In genomic region chr16:67872631-67873434, GRCh38 we compare ENCODE assay signal across 1 cellular context.
TF ChIP-seq lines count a peak whose summit lies in the region.

TSS of gene EDC4 (plus strand) at chr16:67873052. CDS start at chr16:67873262, 210 bp downstream.

TF ChIP-seq in HepG2, 621 proteins besides CTCF, POLR2A, EP300 and RAD21 (continued from another document and continues in another):
- TF ChIP-seq SKIL (CRISPR knock-in tag; IDR thresholded peaks at IDR 0.05; ENCODE audit: borderline replicate concordance): peak; percentile 77; the same call in 1 of the 2 replicates
- TF ChIP-seq ESRRA (CRISPR knock-in tag; IDR thresholded peaks at IDR 0.05; ENCODE audit: low read depth): no peak
- peak; percentile 89 for TF ChIP-seq BORCS8-MEF2B (CRISPR knock-in tag; IDR thresholded peaks at IDR 0.05)
- TF ChIP-seq CSRNP1 (CRISPR knock-in tag; IDR thresholded peaks at IDR 0.05): peak; percentile 96
- no peak for TF ChIP-seq MLXIP (CRISPR knock-in tag; IDR thresholded peaks at IDR 0.05; ENCODE audit: borderline replicate concordance)
- TF ChIP-seq IRF9 (CRISPR knock-in tag; IDR thresholded peaks at IDR 0.05; ENCODE audit: borderline replicate concordance): peak; percentile 94
- TF ChIP-seq ZBTB33 (CRISPR knock-in tag; IDR thresholded peaks at IDR 0.05): peak; percentile 64; the same call in 1 of the 2 replicates
- peak; percentile 98 for TF ChIP-seq CBFB (CRISPR knock-in tag; IDR thresholded peaks at IDR 0.05)
- TF ChIP-seq JUNB (CRISPR knock-in tag; IDR thresholded peaks at IDR 0.05; ENCODE audit: borderline replicate concordance): peak; percentile 70; the same call in 1 of the 2 replicates
- TF ChIP-seq PAWR (CRISPR knock-in tag; IDR thresholded peaks at IDR 0.05; ENCODE audit: borderline replicate concordance): no peak
- peak; percentile 52; the same call in 1 of the 2 replicates for TF ChIP-seq KLF9 (CRISPR knock-in tag; IDR thresholded peaks at IDR 0.05; ENCODE audit: low read depth)
- TF ChIP-seq ISL2 (CRISPR knock-in tag; IDR thresholded peaks at IDR 0.05): peak; percentile 88
- no peak for TF ChIP-seq ZNF232 (CRISPR knock-in tag; IDR thresholded peaks at IDR 0.05; ENCODE audit: borderline replicate concordance)
- peak; percentile 81; the same call in 1 of the 2 replicates for TF ChIP-seq MTERF4 (CRISPR knock-in tag; IDR thresholded peaks at IDR 0.05)
- peak; percentile 72; the same call in 1 of the 2 replicates for TF ChIP-seq HDAC2 (CRISPR knock-in tag; IDR thresholded peaks at IDR 0.05)
- TF ChIP-seq ARID5B (CRISPR knock-in tag; IDR thresholded peaks at IDR 0.05): peak; percentile 72; the same call in 1 of the 2 replicates
- peak; percentile 88 for TF ChIP-seq THAP7 (CRISPR knock-in tag; IDR thresholded peaks at IDR 0.05)
- TF ChIP-seq ZNF558 (CRISPR knock-in tag; IDR thresholded peaks at IDR 0.05; ENCODE audit: borderline replicate concordance): peak; percentile 81; the same call in 1 of the 2 replicates
- TF ChIP-seq ZNF616 (CRISPR knock-in tag; IDR thresholded peaks at IDR 0.05; ENCODE audit: low read depth): peak; percentile 61
- 0 out of 2 replicates have a peak, but pooled peaks have one; percentile 7 for TF ChIP-seq PBX2 (CRISPR knock-in tag; IDR thresholded peaks at IDR 0.05)
- TF ChIP-seq ZNF646 (CRISPR knock-in tag; IDR thresholded peaks at IDR 0.05): no peak
- no peak for TF ChIP-seq TCF12 (IDR thresholded peaks at IDR 0.05)
- no peak for TF ChIP-seq TCF12 (CRISPR knock-in tag; IDR thresholded peaks at IDR 0.05)
